ENCODE assay signal across 9 cellular contexts in the genomic region with DNA sequence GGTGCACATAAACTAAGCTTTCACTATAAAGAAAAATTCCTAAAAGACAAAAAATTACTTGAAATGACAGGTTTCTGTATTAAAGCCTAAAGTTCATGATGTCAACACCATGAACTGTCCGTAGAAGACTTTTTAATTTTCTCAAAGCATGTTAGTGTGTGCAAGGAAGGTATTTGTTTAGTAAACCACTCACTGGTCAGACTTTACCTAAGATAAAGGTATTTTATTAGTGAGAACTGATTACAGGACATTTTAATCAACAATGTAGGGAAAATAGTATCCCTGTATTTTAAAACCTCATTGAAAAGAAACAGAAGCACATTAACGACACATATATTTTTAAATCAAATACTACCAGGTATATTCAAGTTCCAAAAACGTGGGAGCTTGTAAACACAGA. TPM values are rescaled to one million over a fixed set of nuclear protein-coding genes. Genes with fewer than 3 reads are reported as not detected.
A peak's percentile ranks its signal among the peaks of the same experiment; 100 is the strongest.
DNase-seq lines count a peak whose midpoint lies in the region; ATAC-seq and TF ChIP-seq lines count a peak whose summit lies in the region.
"Had no signal": no experiment of that assay in that cellular context is flagged by ENCODE, and none has a peak within 500 bp of the region (broad histone marks: within the 10 kb centered on the region; RNA-seq: fewer than 3 reads in every experiment).

No MANE protein-coding gene starts in this region.

- peak overlapping the region; percentile 98 for H3K4me3 ChIP-seq in GM23248
- peak overlapping the region; percentile 93 for H3K4me3 ChIP-seq in WI38 (ENCODE audit: low read depth, low read length)
- H3K4me3 ChIP-seq in foreskin fibroblast (ENCODE audit: low read depth in 1 of 2, low read length in 2 of 2): peak overlapping the region; percentile 68 to 81
- H3K4me3 ChIP-seq in skeletal muscle tissue (ENCODE audit: low read length in 3 of 3): peak overlapping the region; percentile 94 to 95 (median 94)

- peak overlapping the region; percentile 96 for H3K4me2 ChIP-seq in GM23248 (ENCODE audit: unreplicated experiment)

- H3K4me1 ChIP-seq in GM23248 (ENCODE audit: insufficient read depth): peaks cover 53% of the 10 kb centered on the region
- peaks cover 16 to 38% (median 35%) of the 10 kb centered on the region in 3 donors for H3K4me1 ChIP-seq in skeletal muscle tissue (ENCODE audit: control insufficient read depth in 3 of 3, insufficient read depth in 3 of 3, low read length in 3 of 3)

- H3K9me3 ChIP-seq in GM23248 (ENCODE audit: low read depth) (no peaks in the 10 kb centered on the region), skeletal muscle tissue (ENCODE audit: control insufficient read depth in 3 of 3, low read length in 3 of 3) (no peaks in the 10 kb centered on the region)

- no peaks in the 10 kb centered on the region for H3K9me2 ChIP-seq in GM23248 (ENCODE audit: insufficient read depth)

- H3K9ac ChIP-seq in GM23248 (peak overlapping the region; percentile 89), skeletal muscle tissue (ENCODE audit: low read depth in 1 of 3, low read length in 3 of 3) (peak overlapping the region; percentile 88 to 94 (median 92))

- peak overlapping the region; percentile 100 for H3K27ac ChIP-seq in GM23248
- peak overlapping the region; percentile 99 for H3K27ac ChIP-seq in skeletal muscle tissue (ENCODE audit: low read depth, low read length)

- H3K79me2 ChIP-seq in GM23248 (ENCODE audit: insufficient read depth): peaks cover 82% of the 10 kb centered on the region

- H3K27me3 ChIP-seq in GM23248 (replicated peaks; ENCODE audit: insufficient read depth) (no peaks in the 10 kb centered on the region), skeletal muscle tissue (ENCODE audit: control insufficient read depth in 3 of 3, insufficient read depth in 3 of 3, low read length in 3 of 3) (no peaks in the 10 kb centered on the region)

- peaks cover 66% of the 10 kb centered on the region for H3F3A ChIP-seq in GM23248 (ENCODE audit: insufficient read depth)

- no peak for TF ChIP-seq CTCF in WI38 (IDR thresholded peaks at IDR 0.05; ENCODE audit: low read depth, low read length)
- TF ChIP-seq CTCF in foreskin fibroblast (IDR thresholded peaks at IDR 0.05; ENCODE audit: low read depth, low read length): no peak

- no peak for DNase-seq in GM23248
- no peak for DNase-seq in foreskin fibroblast
- no peak for DNase-seq in NCI-H1436 treated with DMSO at 0.1 percent for 48 hours (lab: John Stamatoyannopoulos, UW)
- DNase-seq in NCI-H2081 treated with DMSO at 0.1 percent for 48 hours (lab: John Stamatoyannopoulos, UW): no peak
- DNase-seq: NCI-H2171 had no signal

- no peak overlapping the region for H2AFZ ChIP-seq in GM23248

- H4K20me1 ChIP-seq in GM23248 (ENCODE audit: insufficient read depth): peaks cover 25% of the 10 kb centered on the region; the same call in 1 of the 2 replicates

- WGBS in GM23248 (ENCODE audit: low coverage in 1 of 2, low lambda C conversion rate in 2 of 2, missing lambda C conversion rate in 2 of 2), 2 experiments: 29 to 33% methylated on average over 3 of the region's 3 CpGs

- no peak for ATAC-seq in esophagus mucosa
- ATAC-seq in GM21786 (IDR thresholded peaks at IDR 0.05; ENCODE audit: unreplicated experiment): no peak

- no peaks in the 10 kb centered on the region; the same call in 1 of the 2 replicates for H3K36me3 ChIP-seq in GM23248 (ENCODE audit: low read depth)
- H3K36me3 ChIP-seq in skeletal muscle tissue (ENCODE audit: control insufficient read depth in 3 of 3, insufficient read depth in 3 of 3, low read length in 3 of 3): no peaks in the 10 kb centered on the region

- in situ Hi-C loops in GM23248 (cut with MboI): no loop called here

RNA-seq across cellular contexts. Expression of a gene that starts 2.9 kb away (rescaled TPM):
- total RNA-seq in GM23248 (2014; rRNA removed; shearing (Covaris generic)): 277 and 310 TPM in 2 replicates
- 69.7 and 73.2 TPM in 2 replicates for polyA plus RNA-seq in GM23248 (2016; fragmentation: Nextera tagmentation; extraction: Ambion mirVana)
- total RNA-seq in skeletal muscle tissue: 707 TPM
- 97.8 TPM for total RNA-seq in esophagus mucosa
